Comparison of ENCODE assay signal across 9 cellular contexts in the genomic region with DNA sequence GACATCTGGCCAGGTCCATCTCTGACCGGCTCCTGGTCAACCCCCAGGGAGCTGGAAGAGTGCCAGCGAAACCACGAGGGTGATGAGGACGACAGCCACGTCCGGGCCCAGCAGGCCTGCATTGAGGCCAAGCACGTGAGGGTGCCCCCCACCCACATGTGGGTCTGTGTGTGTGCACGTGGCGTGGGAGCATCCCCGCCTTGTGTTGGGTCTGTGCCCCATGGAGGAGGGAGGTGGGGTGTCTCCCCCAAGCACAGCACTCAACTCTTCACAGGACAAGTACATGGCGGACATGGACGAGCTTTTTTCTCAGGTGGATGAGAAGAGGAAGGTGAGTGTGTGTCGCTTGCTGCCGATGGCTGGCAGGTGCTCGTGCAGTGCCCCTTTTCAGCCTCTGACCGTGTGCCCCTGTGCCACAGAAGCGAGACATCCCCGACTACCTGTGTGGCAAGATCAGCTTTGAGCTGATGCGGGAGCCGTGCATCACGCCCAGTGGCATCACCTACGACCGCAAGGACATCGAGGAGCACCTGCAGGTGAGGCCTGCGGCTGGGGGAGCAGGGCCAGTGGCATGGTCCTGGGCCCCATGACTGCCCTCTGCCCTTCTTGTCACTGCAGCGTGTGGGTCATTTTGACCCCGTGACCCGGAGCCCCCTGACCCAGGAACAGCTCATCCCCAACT. TPM values are rescaled to one million over a fixed set of nuclear protein-coding genes. Genes with fewer than 3 reads are reported as not detected.
A peak's percentile ranks its signal among the peaks of the same experiment; 100 is the strongest.
DNase-seq lines count a peak whose midpoint lies in the region; ATAC-seq and TF ChIP-seq lines count a peak whose summit lies in the region.
"Had no signal": no experiment of that assay in that cellular context is flagged by ENCODE, and none has a peak within 500 bp of the region (broad histone marks: within the 10 kb centered on the region; RNA-seq: fewer than 3 reads in every experiment).

No MANE protein-coding gene starts in this region.

- no CpG with 5 or more reads among the region's 28 CpGs for WGBS in trophoblast cell (ENCODE audit: extremely low coverage, insufficient coverage, insufficient read length)
- 78 to 100% methylated on average over 1 to 3 of the region's 28 CpGs for WGBS in gastroesophageal sphincter (ENCODE audit: low coverage in 1 of 2), 2 donors

- H4K8ac ChIP-seq in trophoblast cell (ENCODE audit: low read depth, low read length): no peak overlapping the region

- no peak for TF ChIP-seq EP300 in gastroesophageal sphincter (IDR thresholded peaks at IDR 0.05)

- H3K23ac ChIP-seq in trophoblast cell (ENCODE audit: low read length): no peak overlapping the region

- H3K4me3 ChIP-seq in GM12864 (ENCODE audit: low read depth, low read length): peak overlapping the region; percentile 73; the same call in 1 of the 2 replicates
- peak overlapping the region; percentile 79 to 84 for H3K4me3 ChIP-seq in duodenal mucosa (ENCODE audit: low read depth in 1 of 2, low read length in 2 of 2)
- H3K4me3 ChIP-seq in trophoblast cell (ENCODE audit: low read depth, low read length): peak overlapping the region; percentile 6
- peak overlapping the region in 1 of 2 donors; percentile 97 for H3K4me3 ChIP-seq in gastroesophageal sphincter

- DNase-seq in GM12864 (ENCODE audit: low read depth) (no peak), OCI-M1 (lab: John Stamatoyannopoulos, UW) (peak; percentile 23), trophoblast cell (no peak), NCI-H524 treated with DMSO at 0.1 percent for 48 hours (lab: John Stamatoyannopoulos, UW) (no peak), NCI-H446 (lab: John Stamatoyannopoulos, UW) (no peak)
- DNase-seq in stimulated activated CD4-positive, alpha-beta T cell treated with anti-CD3 and anti-CD28 coated beads, Interleukin-2, amount 100 ng/mL, for 48 hours: no peak
- DNase-seq: stimulated activated naive CD4-positive, alpha-beta T cell treated with Interleukin-2 at 50 U/mL for 16 hours had no signal

- H3K79me1 ChIP-seq in trophoblast cell (ENCODE audit: low read length): peaks cover 14% of the 10 kb centered on the region

- TF ChIP-seq CTCF in GM12864 (IDR thresholded peaks at IDR 0.05; ENCODE audit: low read depth, low read length, missing control alignments) (no peak), gastroesophageal sphincter (IDR thresholded peaks at IDR 0.05) (no peak)

- H3K18ac ChIP-seq in trophoblast cell (ENCODE audit: low read length): no peak overlapping the region

- H3K79me2 ChIP-seq in trophoblast cell (ENCODE audit: control insufficient read depth, insufficient read depth, low read length, poor library complexity): peaks cover 21% of the 10 kb centered on the region

- peaks cover 21 to 31% of the 10 kb centered on the region in 2 donors for H3K36me3 ChIP-seq in duodenal mucosa (ENCODE audit: control insufficient read depth in 1 of 2, insufficient read depth in 2 of 2, low read length in 2 of 2)
- H3K36me3 ChIP-seq in trophoblast cell (ENCODE audit: control insufficient read depth in 1 of 2, insufficient read depth in 2 of 2, low read length in 2 of 2): peaks cover 43 to 48% of the 10 kb centered on the region in 2 experiments
- H3K36me3 ChIP-seq in gastroesophageal sphincter: peaks cover 0 to 31% of the 10 kb centered on the region in 2 donors

- H3K4me1 ChIP-seq in duodenal mucosa (ENCODE audit: control insufficient read depth in 1 of 2, insufficient read depth in 2 of 2, low read length in 2 of 2) (peaks cover 19 to 47% of the 10 kb centered on the region in 2 donors), trophoblast cell (ENCODE audit: control insufficient read depth in 1 of 2, insufficient read depth in 2 of 2, low read length in 2 of 2) (peaks cover 27 to 32% of the 10 kb centered on the region in 2 experiments), gastroesophageal sphincter (peaks cover 0 to 72% (median 45%) of the 10 kb centered on the region in 3 donors)

- H3K4ac ChIP-seq in trophoblast cell (ENCODE audit: low read depth, low read length): peak overlapping the region; percentile 91

- ATAC-seq in gastroesophageal sphincter: no peak

- H3K27ac ChIP-seq in duodenal mucosa (ENCODE audit: low read depth, low read length) (no peak overlapping the region), trophoblast cell (ENCODE audit: low read depth, low read length) (no peak overlapping the region), gastroesophageal sphincter (no peak overlapping the region)

- H3K27me3 ChIP-seq in duodenal mucosa (ENCODE audit: control insufficient read depth in 1 of 2, insufficient read depth in 2 of 2, low read length in 2 of 2) (no peaks in the 10 kb centered on the region), trophoblast cell (ENCODE audit: insufficient read depth, low read length) (no peaks in the 10 kb centered on the region), gastroesophageal sphincter (peaks cover 8% of the 10 kb centered on the region)

- H3K9ac ChIP-seq in duodenal mucosa (ENCODE audit: low read depth in 1 of 2, low read length in 2 of 2) (peak overlapping the region; percentile 76 to 78), trophoblast cell (ENCODE audit: low read length) (no peak overlapping the region)

- H2AK5ac ChIP-seq in trophoblast cell (ENCODE audit: low read length): no peak overlapping the region

- no peak overlapping the region for H4K91ac ChIP-seq in trophoblast cell (ENCODE audit: low read depth, low read length)

- H2BK5ac ChIP-seq in trophoblast cell (ENCODE audit: low read depth, low read length, poor library complexity): no peak overlapping the region

- no peak overlapping the region for H2BK120ac ChIP-seq in trophoblast cell (ENCODE audit: insufficient read depth, low read length, poor library complexity)

- H2AFZ ChIP-seq in trophoblast cell (ENCODE audit: insufficient read depth, low read length, poor library complexity): no peak overlapping the region

- TF ChIP-seq POLR2A in gastroesophageal sphincter (IDR thresholded peaks at IDR 0.05): no peak

- H3K14ac ChIP-seq in trophoblast cell (ENCODE audit: low read length): no peak overlapping the region

- H2BK12ac ChIP-seq in trophoblast cell (ENCODE audit: low read length): no peak overlapping the region

- peak overlapping the region; percentile 85 for H3K4me2 ChIP-seq in trophoblast cell (ENCODE audit: low read length)

- no peaks in the 10 kb centered on the region for H3K9me3 ChIP-seq in duodenal mucosa (ENCODE audit: control insufficient read depth in 1 of 2, low read length in 2 of 2)
- peaks cover 4% of the 10 kb centered on the region for H3K9me3 ChIP-seq in trophoblast cell (ENCODE audit: insufficient read depth, low read depth, low read length)
- no peaks in the 10 kb centered on the region for H3K9me3 ChIP-seq in gastroesophageal sphincter

- H4K12ac ChIP-seq in trophoblast cell (ENCODE audit: low read depth, low read length): no peak overlapping the region

RNA-seq across cellular contexts. Expression of a gene that starts 1.7 kb away (rescaled TPM):
- polyA plus RNA-seq in trophoblast cell (2013): 96.7 and 97.1 TPM in 2 replicates
- 100 to 1,000 TPM; 161 to 212 (median 179) TPM for total RNA-seq in gastroesophageal sphincter

RNA-seq across cellular contexts. Expression of a gene that starts 2.2 kb away (rescaled TPM):
- 38.3 and 39.8 TPM in 2 replicates for polyA plus RNA-seq in trophoblast cell (2013)
- total RNA-seq in gastroesophageal sphincter: 100 to 1,000 TPM in 1 of 4 donors, 10 to 100 TPM in 3; 70.2 to 109 (median 90.5) TPM

RNA-seq across cellular contexts. Expression of a gene that starts 6.4 kb away (rescaled TPM):
- 1.3 TPM in 2 replicates for polyA plus RNA-seq in trophoblast cell (2013)
- 1 to 10 TPM in 3 of 4 donors, not detected in 1; 1.1 to 1.5 (median 1.3) TPM for total RNA-seq in gastroesophageal sphincter

RNA-seq across cellular contexts. Expression of a gene that starts 8.3 kb away (rescaled TPM):
- polyA plus RNA-seq in trophoblast cell (2013): 8.8 and 9.1 TPM in 2 replicates
- 10 to 100 TPM in 1 of 4 donors, 1 to 10 TPM in 3; 8.1 to 16.7 (median 9.6) TPM for total RNA-seq in gastroesophageal sphincter

RNA-seq across cellular contexts. Expression of a gene that starts 14.0 kb away (rescaled TPM):
- 74.5 and 75.8 TPM in 2 replicates for polyA plus RNA-seq in trophoblast cell (2013)
- 10 to 100 TPM; 50.2 to 64.0 (median 55.0) TPM for total RNA-seq in gastroesophageal sphincter
